ENCODE assay signal across 1 cellular context in genomic region chr13:32408999-32409313, GRCh38.
TF ChIP-seq lines count a peak whose summit lies in the region.

No MANE protein-coding gene starts in this region.

TF ChIP-seq in H1, 55 proteins besides CTCF, POLR2A, EP300 and RAD21:
- TF ChIP-seq USF2 (IDR thresholded peaks at IDR 0.05; ENCODE audit: low read length) (no peak), SRF (IDR thresholded peaks at IDR 0.05; ENCODE audit: low read depth, low read length) (no peak), EGR1 (IDR thresholded peaks at IDR 0.05; ENCODE audit: borderline replicate concordance, low read depth, low read length) (no peak)
- TF ChIP-seq, protein P1, sequence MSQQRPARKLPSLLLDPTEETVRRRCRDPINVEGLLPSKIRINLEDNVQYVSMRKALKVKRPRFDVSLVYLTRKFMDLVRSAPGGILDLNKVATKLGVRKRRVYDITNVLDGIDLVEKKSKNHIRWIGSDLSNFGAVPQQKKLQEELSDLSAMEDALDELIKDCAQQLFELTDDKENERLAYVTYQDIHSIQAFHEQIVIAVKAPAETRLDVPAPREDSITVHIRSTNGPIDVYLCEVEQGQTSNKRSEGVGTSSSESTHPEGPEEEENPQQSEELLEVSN (IDR thresholded peaks at IDR 0.05) = no peak
